Comparison of ENCODE assay signal across 20 cellular contexts in genomic region chr11:21811572-21811971, GRCh38.
DNase-seq lines count a peak whose midpoint lies in the region; ATAC-seq and TF ChIP-seq lines count a peak whose summit lies in the region.
"Had no signal": no experiment of that assay in that cellular context is flagged by ENCODE, and none has a peak within 500 bp of the region (broad histone marks: within the 10 kb centered on the region; RNA-seq: fewer than 3 reads in every experiment).

No MANE protein-coding gene starts in this region.

- H3K4me2 ChIP-seq in GM23248 (ENCODE audit: unreplicated experiment): no peak overlapping the region

- no peak overlapping the region for H3K9ac ChIP-seq in endodermal cell (ENCODE audit: extremely low read depth, low read length, poor library complexity, severe bottlenecking)
- H3K9ac ChIP-seq in GM23248: no peak overlapping the region

- no peak for TF ChIP-seq POLR2A in thyroid gland (IDR thresholded peaks at IDR 0.05)

- 42 to 60% methylated on average over 2 to 4 of the region's 4 CpGs for WGBS in endodermal cell (ENCODE audit: insufficient coverage in 1 of 2, insufficient read length in 1 of 2), 2 experiments
- 25 to 52% methylated on average over 3 to 4 of the region's 4 CpGs for WGBS in thyroid gland, 2 donors
- 14 to 19% methylated on average over 4 of the region's 4 CpGs for WGBS in GM23248 (ENCODE audit: low coverage in 1 of 2, low lambda C conversion rate in 2 of 2, missing lambda C conversion rate in 2 of 2), 2 experiments

- H3K27ac ChIP-seq in endodermal cell (ENCODE audit: low read depth, low read length) (no peak overlapping the region), thyroid gland (no peak overlapping the region), GM23248 (no peak overlapping the region)
- H3K27ac ChIP-seq: heart right ventricle, RWPE1, thoracic aorta had no signal

- no peaks in the 10 kb centered on the region for H3K79me2 ChIP-seq in GM23248 (ENCODE audit: insufficient read depth)

- TF ChIP-seq CTCF in endodermal cell (conservative IDR thresholded peaks at IDR 0.05) (peak; percentile 77), thyroid gland (IDR thresholded peaks at IDR 0.05) (peak in 5 of 6 experiments; percentile 19 to 55 (median 41))

- intact Hi-C loops in thyroid gland (cut with DNase I): no loop called here

- H3K4me3 Mint-ChIP-seq in endodermal cell: no peak overlapping the region
- H3K4me3 Mint-ChIP-seq: mesothelial cell of epicardium had no signal

- H3K27me3 ChIP-seq in endodermal cell (ENCODE audit: control insufficient read depth, insufficient read depth, low read length, poor library complexity, severe bottlenecking) (no peaks in the 10 kb centered on the region), thyroid gland (no peaks in the 10 kb centered on the region), GM23248 (replicated peaks; ENCODE audit: insufficient read depth) (no peaks in the 10 kb centered on the region)
- H3K27me3 ChIP-seq: heart right ventricle had no signal

- no peak overlapping the region for H3K4me3 ChIP-seq in endodermal cell (ENCODE audit: low read length)
- H3K4me3 ChIP-seq in thyroid gland (replicated peaks in 1 of 3): no peak overlapping the region
- no peak overlapping the region for H3K4me3 ChIP-seq in GM23248
- H3K4me3 ChIP-seq: heart right ventricle, thoracic aorta had no signal

- H3K27ac Mint-ChIP-seq in endodermal cell: no peak overlapping the region
- H3K27ac Mint-ChIP-seq: mesothelial cell of epicardium had no signal

- in situ Hi-C loops in GM23248 (cut with MboI): no loop called here

- ATAC-seq in HG03521 (IDR thresholded peaks at IDR 0.05; ENCODE audit: unreplicated experiment) (no peak), GM18861 (IDR thresholded peaks at IDR 0.05; ENCODE audit: unreplicated experiment) (no peak)

- H3F3A ChIP-seq in GM23248 (ENCODE audit: insufficient read depth): no peaks in the 10 kb centered on the region

- no peaks in the 10 kb centered on the region for H3K9me2 ChIP-seq in GM23248 (ENCODE audit: insufficient read depth)

- H3K27me3 Mint-ChIP-seq in endodermal cell (ENCODE audit: insufficient read depth): no peaks in the 10 kb centered on the region

- DNase-seq in NCI-H748 (lab: John Stamatoyannopoulos, UW; ENCODE audit: unreplicated experiment): peak; percentile 13
- DNase-seq in NCI-H748 treated with DMSO at 0.1 percent for 48 hours (lab: John Stamatoyannopoulos, UW): no peak
- peak; percentile 10 for DNase-seq in NCI-H146 treated with DMSO at 0.1 percent for 48 hours (lab: John Stamatoyannopoulos, UW; ENCODE audit: unreplicated experiment)
- peak; percentile 84 for DNase-seq in endodermal cell
- peak; percentile 29 to 49 for DNase-seq in thyroid gland
- DNase-seq in GM23248: no peak
- DNase-seq: ACHN; activated naive CD4-positive, alpha-beta T cell treated with anti-CD3 and anti-CD28 coated beads, Interleukin-2, amount 50 U/mL, for 16 hours; activated T-cell treated with anti-CD3 and anti-CD28 coated beads, Interleukin-2, amount 50 U/mL, for 1 hour; heart right ventricle; KG1; kidney glomerular epithelial cell; NCI-H1092; NCI-H2081 treated with DMSO at 0.1 percent for 48 hours; NCI-H774 had no signal

- H3K4me1 Mint-ChIP-seq in endodermal cell: peaks cover 17% of the 10 kb centered on the region
- H3K4me1 Mint-ChIP-seq: mesothelial cell of epicardium had no signal

- H4K20me1 ChIP-seq in GM23248 (ENCODE audit: insufficient read depth): no peaks in the 10 kb centered on the region

- H3K9me3 Mint-ChIP-seq in endodermal cell: no peaks in the 10 kb centered on the region
- H3K9me3 Mint-ChIP-seq: mesothelial cell of epicardium had no signal

- peaks cover 2% of the 10 kb centered on the region for H3K36me3 Mint-ChIP-seq in endodermal cell (ENCODE audit: low read depth)
- H3K36me3 Mint-ChIP-seq: mesothelial cell of epicardium had no signal

- H3K36me3 ChIP-seq in endodermal cell (ENCODE audit: control insufficient read depth, insufficient read depth, low read length) (no peaks in the 10 kb centered on the region), thyroid gland (no peaks in the 10 kb centered on the region), GM23248 (ENCODE audit: low read depth) (no peaks in the 10 kb centered on the region)
- H3K36me3 ChIP-seq: heart right ventricle, thoracic aorta had no signal

- H3K4me1 ChIP-seq in endodermal cell (ENCODE audit: control insufficient read depth, insufficient read depth, low read length) (peaks cover 3% of the 10 kb centered on the region), thyroid gland (no peaks in the 10 kb centered on the region), GM23248 (ENCODE audit: insufficient read depth) (no peaks in the 10 kb centered on the region)
- H3K4me1 ChIP-seq: heart right ventricle had no signal

- H2AFZ ChIP-seq in GM23248: no peak overlapping the region

- H3K9me3 ChIP-seq in endodermal cell (ENCODE audit: control insufficient read depth, low read length) (no peaks in the 10 kb centered on the region), thyroid gland (no peaks in the 10 kb centered on the region), GM23248 (ENCODE audit: low read depth) (no peaks in the 10 kb centered on the region)
- H3K9me3 ChIP-seq: thoracic aorta had no signal

Comparison
In these comparisons a context has a peak if more than half of its experiments do, and no peak if none do; other contexts are left out.
1. DNase-seq: peak in NCI-H748 (single experiment), NCI-H146 treated with DMSO at 0.1 percent for 48 hours (single experiment), endodermal cell (single experiment) and thyroid gland (2 of 2); none in NCI-H748 treated with DMSO at 0.1 percent for 48 hours (single experiment) and GM23248 (single experiment).